In genomic region chr7:52911795-52912194, GRCh38 we compare ENCODE assay signal across 9 cellular contexts.
"Had no signal": no experiment of that assay in that cellular context is flagged by ENCODE, and none has a peak within 500 bp of the region (broad histone marks: within the 10 kb centered on the region; RNA-seq: fewer than 3 reads in every experiment).

No MANE protein-coding gene starts in this region.

- ATAC-seq: HCT116, K562 had no signal

- H3K9me3 ChIP-seq: HAP-1 had no signal

- H3K27ac ChIP-seq: GM23248 had no signal

- H2AFZ ChIP-seq: GM23248 had no signal

- H3K4me3 ChIP-seq: GM23248, HAP-1, K562 had no signal

- H3K9ac ChIP-seq: GM23248 had no signal

- DNase-seq: GM23248, GOT3, H7, HFFc6, IMR-90, KG1 had no signal

- H3K36me3 ChIP-seq: HAP-1 had no signal
